ENCODE assay signal across 8 cellular contexts in the genomic region with DNA sequence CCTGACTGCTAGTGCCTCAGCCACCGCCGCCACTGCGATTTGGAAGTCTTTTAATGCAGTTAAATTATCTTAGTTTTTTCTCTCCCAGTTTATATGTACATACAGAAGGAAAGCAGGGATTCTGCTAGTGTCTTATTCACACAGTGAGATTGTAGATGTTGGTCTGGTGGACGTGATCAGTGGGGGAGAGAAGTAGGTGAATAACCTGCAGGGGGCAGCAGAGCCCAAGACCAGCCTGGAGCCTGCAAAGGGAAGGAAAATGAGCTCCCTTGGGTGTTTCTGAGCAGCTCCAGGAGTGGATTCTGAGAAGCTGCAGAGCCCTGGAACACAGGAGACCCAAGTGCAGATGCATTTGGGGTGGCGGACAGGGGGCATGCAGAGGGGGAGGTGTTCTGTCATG. TPM values are rescaled to one million over a fixed set of nuclear protein-coding genes. Genes with fewer than 3 reads are reported as not detected.
DNase-seq lines count a peak whose midpoint lies in the region; ATAC-seq and TF ChIP-seq lines count a peak whose summit lies in the region.

No MANE protein-coding gene starts in this region.

- H3K4me3 ChIP-seq in BJ (ENCODE audit: low read depth, low read length), result no peak overlapping the region
- no peak overlapping the region for H3K4me3 ChIP-seq in HFF-Myc (replicated peaks; ENCODE audit: low read depth, low read length)
- no peak overlapping the region for H3K4me3 ChIP-seq in hepatocyte
- H3K4me3 ChIP-seq in spleen, result no peak overlapping the region

- POLR2A ChIA-PET in BJ (lab: Charles Lee), result interaction anchor here (0.6 kb wide), 1 partner anchor 1629 kb away, joined by 34 read pairs; no protein-coding TSS in a partner anchor

- TF ChIP-seq CTCF in BJ (IDR thresholded peaks at IDR 0.05; ENCODE audit: insufficient read depth, low read depth, low read length) (peak; percentile 59), HFF-Myc (IDR thresholded peaks at IDR 0.05; ENCODE audit: low read depth, low read length, missing control alignments) (peak; percentile 48), hepatocyte (IDR thresholded peaks at IDR 0.05; ENCODE audit: poor library complexity) (peak; percentile 53), spleen (IDR thresholded peaks at IDR 0.05 in 8 of 11, conservative IDR thresholded peaks at IDR 0.05 in 3 of 11) (peak; percentile 17 to 77 (median 57))

- no peak overlapping the region for H3K4me2 ChIP-seq in hepatocyte

- H4K20me1 ChIP-seq in hepatocyte (ENCODE audit: insufficient read depth, poor library complexity, severe bottlenecking), result no peaks in the 10 kb centered on the region

- no peak overlapping the region for H3K4me3 Mint-ChIP-seq in T-helper 17 cell

- H3K27me3 ChIP-seq in BJ (ENCODE audit: control insufficient read depth, insufficient read depth, low read length), result no peaks in the 10 kb centered on the region
- H3K27me3 ChIP-seq in hepatocyte, result no peaks in the 10 kb centered on the region
- no peaks in the 10 kb centered on the region for H3K27me3 ChIP-seq in spleen (replicated peaks in 1 of 7)

- H3K4me1 Mint-ChIP-seq in T-helper 17 cell, result peaks cover 4% of the 10 kb centered on the region

- H3K36me3 ChIP-seq in BJ (ENCODE audit: control insufficient read depth, insufficient read depth, low read length), result no peaks in the 10 kb centered on the region
- no peaks in the 10 kb centered on the region for H3K36me3 ChIP-seq in hepatocyte (replicated peaks; ENCODE audit: insufficient read depth, low read depth)
- H3K36me3 ChIP-seq in spleen, result no peaks in the 10 kb centered on the region

- peaks cover 18% of the 10 kb centered on the region for H3K79me2 ChIP-seq in hepatocyte

- TF ChIP-seq POLR2A in spleen (IDR thresholded peaks at IDR 0.05), result no peak

- no peaks in the 10 kb centered on the region for H3K9me2 ChIP-seq in hepatocyte (replicated peaks; ENCODE audit: insufficient read depth)

- no peak for DNase-seq in BJ (ENCODE audit: low read depth)
- DNase-seq in HFF-Myc (ENCODE audit: extremely low read depth, low read depth), result no peak
- peak; percentile 8 to 34 (median 25) for DNase-seq in T-helper 17 cell
- peak in 41 of 56 donors; percentile 0 to 73 (median 17) for DNase-seq in amygdala (lab: John Stamatoyannopoulos, UW)
- DNase-seq in hepatocyte (ENCODE audit: low spot score), result peak; percentile 68
- DNase-seq in spleen, result peak; percentile 85
- no peak for DNase-seq in amniotic stem cell (lab: John Stamatoyannopoulos, UW)

- intact Hi-C loops in spleen (cut with DNase I; ENCODE audit: low total_unique reads), result no loop called here

- peak; percentile 58 for ATAC-seq in T-helper 17 cell
- no peak for ATAC-seq in HG02885 (IDR thresholded peaks at IDR 0.05; ENCODE audit: poor library complexity, unreplicated experiment)

- H3K4me1 ChIP-seq in hepatocyte (ENCODE audit: insufficient read depth) (peaks cover 5% of the 10 kb centered on the region), spleen (peaks cover 0 to 34% (median 15%) of the 10 kb centered on the region in 6 donors)

- 68% methylated on average over 5 of the region's 5 CpGs for WGBS in hepatocyte (ENCODE audit: low lambda C conversion rate, missing lambda C conversion rate)
- WGBS in spleen, 5 donors, result 54 to 63% (median 59%) methylated on average over 5 of the region's 5 CpGs

- H3K9me3 ChIP-seq in T-helper 17 cell (ENCODE audit: control insufficient read depth, low read length, poor library complexity, severe bottlenecking), result no peaks in the 10 kb centered on the region
- no peaks in the 10 kb centered on the region for H3K9me3 ChIP-seq in hepatocyte (ENCODE audit: low read depth)
- peaks cover 0 to 5% (median under 1%) of the 10 kb centered on the region in 8 donors for H3K9me3 ChIP-seq in spleen

- no peak overlapping the region for H2AFZ ChIP-seq in hepatocyte

- peaks cover 9% of the 10 kb centered on the region for H3K27me3 Mint-ChIP-seq in T-helper 17 cell

- no peaks in the 10 kb centered on the region for H3K36me3 Mint-ChIP-seq in T-helper 17 cell (ENCODE audit: low read depth)

- H3K27ac ChIP-seq in hepatocyte, result no peak overlapping the region
- no peak overlapping the region for H3K27ac ChIP-seq in spleen

- H3K27ac Mint-ChIP-seq in T-helper 17 cell, result no peak overlapping the region

- CTCF ChIA-PET in BJ (lab: Yijun Ruan, JAX), result interaction anchor here (0.5 to 2.8 kb wide), 19 partner anchors 9 to 877 kb away, joined by 3 to 35 read pairs (median 3); partner anchors contain the start of genes ZNF20, ZNF44 and ZNF442

RNA-seq across cellular contexts. Expression of gene ZNF844, which starts 26.3 kb away (rescaled TPM):
- polyA plus RNA-seq in BJ (2011; rRNA removed) (2.8 and 4.5 TPM in 2 replicates), hepatocyte (3.0 and 4.1 TPM in 2 replicates), spleen (1 to 10 TPM; 2.0 to 3.9 (median 2.7) TPM)
- 5.1 and 5.6 TPM in 2 replicates for polyA minus RNA-seq in BJ (2011; rRNA and poly(A)+ RNA removed)
- total RNA-seq in T-helper 17 cell (1 to 10 TPM; 4.7 to 9.7 TPM), hepatocyte (11.2 and 13.8 TPM in 2 replicates), spleen (10 to 100 TPM in 3 of 7 donors, 1 to 10 TPM in 4; 7.1 to 14.5 (median 9.9) TPM)

RNA-seq across cellular contexts. Expression of gene ZNF878, which starts 38.0 kb away (rescaled TPM):
- polyA plus RNA-seq in BJ (2011; rRNA removed) (not detected in 2 replicates), hepatocyte (0.91 TPM in 1 of 2 replicates, not detected in the other), spleen (under 1 TPM in 2 of 3 donors, not detected in 1; 0.05 to 0.10 TPM)
- polyA minus RNA-seq in BJ (2011; rRNA and poly(A)+ RNA removed), result not detected in 2 replicates
- total RNA-seq in T-helper 17 cell (not detected), hepatocyte (0.32 and 0.77 TPM in 2 replicates), spleen (under 1 TPM in 2 of 7 donors, not detected in 5; 0.20 to 0.36 TPM)

RNA-seq across cellular contexts. Expression of gene ZNF20, which starts 49.3 kb away (rescaled TPM):
- polyA plus RNA-seq in BJ (2011; rRNA removed) (2.1 and 2.8 TPM in 2 replicates), hepatocyte (1.2 and 2.4 TPM in 2 replicates), spleen (1 to 10 TPM; 2.0 to 2.8 (median 2.7) TPM)
- polyA minus RNA-seq in BJ (2011; rRNA and poly(A)+ RNA removed), result 4.1 and 4.4 TPM in 2 replicates
- total RNA-seq in T-helper 17 cell (1 to 10 TPM; 1.3 to 1.6 TPM), hepatocyte (4.7 and 5.3 TPM in 2 replicates), spleen (1 to 10 TPM; 3.1 to 5.5 (median 4.1) TPM)

RNA-seq across cellular contexts. Expression of gene ZNF433, which starts 55.3 kb away (rescaled TPM):
- polyA plus RNA-seq in BJ (2011; rRNA removed) (1.8 and 2.3 TPM in 2 replicates), hepatocyte (5.6 and 9.0 TPM in 2 replicates), spleen (1 to 10 TPM; 2.4 to 4.7 (median 3.3) TPM)
- 2.8 and 3.4 TPM in 2 replicates for polyA minus RNA-seq in BJ (2011; rRNA and poly(A)+ RNA removed)
- total RNA-seq in T-helper 17 cell (1 to 10 TPM in 1 of 2 donors, under 1 TPM in 1; 0.85 to 1.3 TPM), hepatocyte (6.1 and 8.1 TPM in 2 replicates), spleen (1 to 10 TPM; 3.4 to 7.7 (median 6.4) TPM)

Comparison
In these comparisons a context has a peak if more than half of its experiments do, and no peak if none do; other contexts are left out.
1. DNase-seq: peak in T-helper 17 cell (3 of 3), amygdala (41 of 56), hepatocyte (single experiment) and spleen (single experiment); none in BJ (single experiment), HFF-Myc (single experiment) and amniotic stem cell (single experiment).
2. Peak in every context shown above with its lines, with median percentiles within 50 percentile points of each other: CTCF ChIP-seq.